In genomic region chr9:94899464-94900221, GRCh38 we compare ENCODE assay signal across 1 cellular context.
TF ChIP-seq lines count a peak whose summit lies in the region.

No MANE protein-coding gene starts in this region.

TF ChIP-seq in HepG2, 621 proteins besides CTCF, POLR2A, EP300 and RAD21 (continued from another document and continues in another):
- TF ChIP-seq ZMAT5 (CRISPR knock-in tag; IDR thresholded peaks at IDR 0.05; ENCODE audit: borderline replicate concordance, low read depth) (no peak), SALL1 (CRISPR knock-in tag; IDR thresholded peaks at IDR 0.05) (peak; percentile 85), HIC2 (CRISPR knock-in tag; IDR thresholded peaks at IDR 0.05; ENCODE audit: low read depth) (peak; percentile 29; the same call in 1 of the 2 replicates), ZNF772 (CRISPR knock-in tag; IDR thresholded peaks at IDR 0.05) (no peak; the same call in 1 of the 2 replicates), NCOR1 (IDR thresholded peaks at IDR 0.05; ENCODE audit: borderline replicate concordance, low read length) (peak; percentile 89), CEBPB (IDR thresholded peaks at IDR 0.05; ENCODE audit: borderline replicate concordance, low read depth, low read length) (no peak), DPF2 (CRISPR knock-in tag; IDR thresholded peaks at IDR 0.05; ENCODE audit: borderline replicate concordance, low read depth) (peak; percentile 53; the same call in 1 of the 2 replicates), HCFC1 (IDR thresholded peaks at IDR 0.05; ENCODE audit: low read depth, low read length) (no peak), GRHL1 (CRISPR knock-in tag; conservative IDR thresholded peaks at IDR 0.05) (no peak), GATAD2A (CRISPR knock-in tag; IDR thresholded peaks at IDR 0.05) (peak; percentile 93), ZNF747 (CRISPR knock-in tag; IDR thresholded peaks at IDR 0.05; ENCODE audit: borderline replicate concordance) (0 out of 2 replicates have a peak, but pooled peaks have one; percentile 30), SOX6 (IDR thresholded peaks at IDR 0.05) (no peak), SOX6 (CRISPR knock-in tag; IDR thresholded peaks at IDR 0.05) (peak; percentile 79), KAT8 (CRISPR knock-in tag; IDR thresholded peaks at IDR 0.05) (peak; percentile 34; the same call in 1 of the 2 replicates), TEAD3 (CRISPR knock-in tag; optimal IDR thresholded peaks at IDR 0.05; ENCODE audit: borderline replicate concordance) (peak; percentile 62), KDM1A (CRISPR knock-in tag; IDR thresholded peaks at IDR 0.05) (peak; percentile 77; the same call in 1 of the 2 replicates), MLXIP (CRISPR knock-in tag; IDR thresholded peaks at IDR 0.05; ENCODE audit: borderline replicate concordance) (no peak), NFE2L2 (IDR thresholded peaks at IDR 0.05; ENCODE audit: low read length) (no peak), ZNF224 (CRISPR knock-in tag; IDR thresholded peaks at IDR 0.05) (no peak), BATF2 (CRISPR knock-in tag; IDR thresholded peaks at IDR 0.05) (no peak), MEF2D (CRISPR knock-in tag; IDR thresholded peaks at IDR 0.05) (peak; percentile 98), ZFP82 (CRISPR knock-in tag; IDR thresholded peaks at IDR 0.05; ENCODE audit: borderline replicate concordance) (0 out of 2 replicates have a peak, but pooled peaks have one; percentile 36), ZNF713 (CRISPR knock-in tag; IDR thresholded peaks at IDR 0.05) (no peak), ZNF382 (CRISPR knock-in tag; IDR thresholded peaks at IDR 0.05; ENCODE audit: borderline replicate concordance) (no peak), U2AF2 (IDR thresholded peaks at IDR 0.05; ENCODE audit: low read depth, low read length) (no peak), ZNF800 (CRISPR knock-in tag; IDR thresholded peaks at IDR 0.05) (0 out of 2 replicates have a peak, but pooled peaks have one; percentile 37), GABPA (IDR thresholded peaks at IDR 0.05; ENCODE audit: low read depth, low read length) (no peak), GABPA (CRISPR knock-in tag; IDR thresholded peaks at IDR 0.05; ENCODE audit: low read depth) (peak; percentile 23; the same call in 1 of the 2 replicates), HMG20A (CRISPR knock-in tag; IDR thresholded peaks at IDR 0.05; ENCODE audit: borderline replicate concordance) (0 out of 2 replicates have a peak, but pooled peaks have one; percentile 56), SMAD1 (CRISPR knock-in tag; IDR thresholded peaks at IDR 0.05; ENCODE audit: borderline replicate concordance, low read depth) (no peak), PAXIP1 (CRISPR knock-in tag; conservative IDR thresholded peaks at IDR 0.05) (peak; percentile 94), HIVEP1 (CRISPR knock-in tag; IDR thresholded peaks at IDR 0.05) (no peak), NFKB2 (CRISPR knock-in tag; IDR thresholded peaks at IDR 0.05; ENCODE audit: borderline replicate concordance) (no peak), ZSCAN22 (CRISPR knock-in tag; IDR thresholded peaks at IDR 0.05) (peak; percentile 100), ATRX (CRISPR knock-in tag; IDR thresholded peaks at IDR 0.05; ENCODE audit: borderline replicate concordance) (no peak), ZNF740 (CRISPR knock-in tag; IDR thresholded peaks at IDR 0.05) (peak; percentile 26; the same call in 1 of the 2 replicates), RELA (CRISPR knock-in tag; IDR thresholded peaks at IDR 0.05) (no peak), ZMYM4 (CRISPR knock-in tag; IDR thresholded peaks at IDR 0.05) (peak; percentile 45; the same call in 1 of the 2 replicates), HNF4A (CRISPR knock-in tag; IDR thresholded peaks at IDR 0.05) (peak; percentile 84), DR1 (CRISPR knock-in tag; IDR thresholded peaks at IDR 0.05) (no peak), ZFP62 (CRISPR knock-in tag; IDR thresholded peaks at IDR 0.05) (no peak), HOMEZ (CRISPR knock-in tag; IDR thresholded peaks at IDR 0.05; ENCODE audit: low read depth) (peak; percentile 63; the same call in 1 of the 2 replicates), NR3C1 (CRISPR knock-in tag; IDR thresholded peaks at IDR 0.05) (no peak), STAG1 (CRISPR knock-in tag; IDR thresholded peaks at IDR 0.05) (peak; percentile 23), ZNF275 (CRISPR knock-in tag; IDR thresholded peaks at IDR 0.05; ENCODE audit: borderline replicate concordance) (no peak; the same call in 1 of the 2 replicates), SNAPC5 (CRISPR knock-in tag; IDR thresholded peaks at IDR 0.05; ENCODE audit: borderline replicate concordance) (no peak), MYPOP (CRISPR knock-in tag; IDR thresholded peaks at IDR 0.05) (peak; percentile 56; the same call in 1 of the 2 replicates), YEATS4 (CRISPR knock-in tag; IDR thresholded peaks at IDR 0.05; ENCODE audit: borderline replicate concordance) (peak; percentile 64; the same call in 1 of the 2 replicates)
